Comparison of ENCODE assay signal across 1 cellular context in genomic region chr14:99562848-99563748, GRCh38.
TF ChIP-seq lines count a peak whose summit lies in the region.

No MANE protein-coding gene starts in this region.

TF ChIP-seq in HepG2, 621 proteins besides CTCF, POLR2A, EP300 and RAD21 (continued from another document and continues in another):
- no peak for TF ChIP-seq ZNF18 (CRISPR knock-in tag; IDR thresholded peaks at IDR 0.05; ENCODE audit: insufficient replicate concordance)
- TF ChIP-seq AHDC1 (CRISPR knock-in tag; IDR thresholded peaks at IDR 0.05; ENCODE audit: borderline replicate concordance), result no peak
- TF ChIP-seq HOXA5 (CRISPR knock-in tag; IDR thresholded peaks at IDR 0.05), result peak; percentile 100
- TF ChIP-seq ZNF691 (CRISPR knock-in tag; IDR thresholded peaks at IDR 0.05; ENCODE audit: borderline replicate concordance, low read depth), result no peak
- TF ChIP-seq STAT6 (CRISPR knock-in tag; IDR thresholded peaks at IDR 0.05; ENCODE audit: borderline replicate concordance), result no peak
- no peak for TF ChIP-seq ONECUT2 (CRISPR knock-in tag; IDR thresholded peaks at IDR 0.05)
- no peak for TF ChIP-seq HMGXB3 (CRISPR knock-in tag; IDR thresholded peaks at IDR 0.05; ENCODE audit: borderline replicate concordance)
- no peak for TF ChIP-seq TCF7L2 (IDR thresholded peaks at IDR 0.05; ENCODE audit: low read depth, low read length)
- TF ChIP-seq ATF7 (IDR thresholded peaks at IDR 0.05), result no peak
- TF ChIP-seq ATF7 (CRISPR knock-in tag; IDR thresholded peaks at IDR 0.05), result no peak
- no peak for TF ChIP-seq ZNF530 (CRISPR knock-in tag; IDR thresholded peaks at IDR 0.05; ENCODE audit: low read depth)
- TF ChIP-seq ZNF574 (CRISPR knock-in tag; IDR thresholded peaks at IDR 0.05), result peak; percentile 70; the same call in 1 of the 2 replicates
- no peak for TF ChIP-seq ZNF143 (CRISPR knock-in tag; IDR thresholded peaks at IDR 0.05)
- peak; percentile 85; the same call in 1 of the 2 replicates for TF ChIP-seq HDAC2 (CRISPR knock-in tag; IDR thresholded peaks at IDR 0.05)
- TF ChIP-seq ZNF770 (CRISPR knock-in tag; IDR thresholded peaks at IDR 0.05), result peak; percentile 38; the same call in 1 of the 2 replicates
- TF ChIP-seq ZNF564 (CRISPR knock-in tag; IDR thresholded peaks at IDR 0.05), result no peak
- TF ChIP-seq SMYD3 (CRISPR knock-in tag; IDR thresholded peaks at IDR 0.05), result no peak
- no peak for TF ChIP-seq PRPF4 (IDR thresholded peaks at IDR 0.05; ENCODE audit: low read depth, low read length, poor library complexity, severe bottlenecking)
- TF ChIP-seq POLR2G (IDR thresholded peaks at IDR 0.05; ENCODE audit: low read depth, low read length), result no peak
- no peak for TF ChIP-seq HMG20B (CRISPR knock-in tag; conservative IDR thresholded peaks at IDR 0.05)
- TF ChIP-seq RERE (CRISPR knock-in tag; IDR thresholded peaks at IDR 0.05; ENCODE audit: low read depth), result no peak
- no peak for TF ChIP-seq NFKBIZ (CRISPR knock-in tag; IDR thresholded peaks at IDR 0.05)
- TF ChIP-seq ZBTB7A (CRISPR knock-in tag; IDR thresholded peaks at IDR 0.05), result no peak
- no peak for TF ChIP-seq ZNF33B (CRISPR knock-in tag; IDR thresholded peaks at IDR 0.05)
- TF ChIP-seq ZNF598 (CRISPR knock-in tag; IDR thresholded peaks at IDR 0.05; ENCODE audit: borderline replicate concordance), result peak; percentile 18; the same call in 1 of the 2 replicates
- peak; percentile 68 for TF ChIP-seq SMC3 (IDR thresholded peaks at IDR 0.05; ENCODE audit: low read length)
- TF ChIP-seq CAMTA2 (CRISPR knock-in tag; IDR thresholded peaks at IDR 0.05; ENCODE audit: borderline replicate concordance), result no peak
